17 cellular contexts compared by ENCODE assay signal in the genomic region with DNA sequence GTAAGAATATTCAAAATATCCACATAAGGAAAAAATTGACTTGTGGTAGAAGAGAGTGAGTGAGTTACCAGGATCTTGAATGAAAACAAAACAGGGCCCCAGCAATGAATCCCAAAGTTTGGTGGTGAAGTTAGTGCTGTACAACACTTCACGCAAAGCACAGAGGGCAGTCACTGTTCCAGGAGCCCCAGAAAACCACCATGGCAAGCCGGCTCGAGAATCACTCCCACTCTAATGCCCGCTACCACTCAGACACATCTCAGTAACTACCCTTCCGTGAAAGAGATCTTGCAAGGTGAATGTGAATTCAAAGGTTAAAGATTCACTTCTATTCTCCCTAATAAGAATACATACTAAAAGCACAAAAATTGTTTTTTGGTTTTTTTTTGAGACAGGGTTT. TPM values are rescaled to one million over a fixed set of nuclear protein-coding genes. Genes with fewer than 3 reads are reported as not detected.
DNase-seq lines count a peak whose midpoint lies in the region; ATAC-seq and TF ChIP-seq lines count a peak whose summit lies in the region.
"Had no signal": no experiment of that assay in that cellular context is flagged by ENCODE, and none has a peak within 500 bp of the region (broad histone marks: within the 10 kb centered on the region; RNA-seq: fewer than 3 reads in every experiment).

No MANE protein-coding gene starts in this region.

- H3K27ac ChIP-seq in sigmoid colon: peak overlapping the region in 3 of 4 donors; percentile 85 to 99 (median 89)
- H3K27ac ChIP-seq: 22Rv1 had no signal

- H3K4me1 ChIP-seq in sigmoid colon: peaks cover 0 to 72% (median 57%) of the 10 kb centered on the region in 4 donors

- peak overlapping the region; percentile 65 for H3K27ac Mint-ChIP-seq in activated naive CD4-positive, alpha-beta T cell treated with anti-CD3 and anti-CD28 coated beads, Interleukin-2, amount 50 U/mL, for 24 hours
- H3K27ac Mint-ChIP-seq in activated naive CD4-positive, alpha-beta T cell treated with anti-CD3 and anti-CD28 coated beads for 36 hours: no peak overlapping the region
- H3K27ac Mint-ChIP-seq in chondrocyte (ENCODE audit: unreplicated experiment): peak overlapping the region; percentile 45
- no peak overlapping the region for H3K27ac Mint-ChIP-seq in natural killer cell

- H3K27me3 Mint-ChIP-seq in activated naive CD4-positive, alpha-beta T cell treated with anti-CD3 and anti-CD28 coated beads, Interleukin-2, amount 50 U/mL, for 24 hours: no peaks in the 10 kb centered on the region
- H3K27me3 Mint-ChIP-seq in activated naive CD4-positive, alpha-beta T cell treated with anti-CD3 and anti-CD28 coated beads for 36 hours (ENCODE audit: low read depth): no peaks in the 10 kb centered on the region
- H3K27me3 Mint-ChIP-seq in chondrocyte (ENCODE audit: low read depth) (no peaks in the 10 kb centered on the region), natural killer cell (ENCODE audit: low read depth in 2 of 2) (no peaks in the 10 kb centered on the region)

- H3K27me3 ChIP-seq in sigmoid colon: no peaks in the 10 kb centered on the region

- TF ChIP-seq POLR2A in sigmoid colon (IDR thresholded peaks at IDR 0.05): no peak

- no peak for TF ChIP-seq EP300 in sigmoid colon (IDR thresholded peaks at IDR 0.05)

- H3K4me3 Mint-ChIP-seq in activated naive CD4-positive, alpha-beta T cell treated with anti-CD3 and anti-CD28 coated beads, Interleukin-2, amount 50 U/mL, for 24 hours: no peak overlapping the region
- H3K4me3 Mint-ChIP-seq in activated naive CD4-positive, alpha-beta T cell treated with anti-CD3 and anti-CD28 coated beads for 36 hours: no peak overlapping the region
- H3K4me3 Mint-ChIP-seq in chondrocyte (ENCODE audit: unreplicated experiment): no peak overlapping the region
- no peak overlapping the region for H3K4me3 Mint-ChIP-seq in natural killer cell
- H3K4me3 Mint-ChIP-seq: CD14-positive monocyte, H9 had no signal

- H3K36me3 ChIP-seq in sigmoid colon: no peaks in the 10 kb centered on the region

- no peak for TF ChIP-seq CTCF in chondrocyte (IDR thresholded peaks at IDR 0.05)
- TF ChIP-seq CTCF in sigmoid colon (IDR thresholded peaks at IDR 0.05): no peak
- TF ChIP-seq CTCF in natural killer cell (IDR thresholded peaks at IDR 0.05): no peak

- no peak for ATAC-seq in natural killer cell
- no peak for ATAC-seq in HG03565 (IDR thresholded peaks at IDR 0.05; ENCODE audit: unreplicated experiment)

- no peak overlapping the region for H3K4me3 ChIP-seq in sigmoid colon

- no peaks in the 10 kb centered on the region for H3K9me3 ChIP-seq in sigmoid colon

- intact Hi-C loops in activated naive CD4-positive, alpha-beta T cell treated with anti-CD3 and anti-CD28 coated beads for 36 hours (cut with micrococcal nuclease): no loop called here
- intact Hi-C loops in sigmoid colon (cut with DNase I) (no loop called here), natural killer cell (cut with micrococcal nuclease) (no loop called here)

- H3K9me3 Mint-ChIP-seq in activated naive CD4-positive, alpha-beta T cell treated with anti-CD3 and anti-CD28 coated beads, Interleukin-2, amount 50 U/mL, for 24 hours: no peaks in the 10 kb centered on the region
- no peaks in the 10 kb centered on the region for H3K9me3 Mint-ChIP-seq in activated naive CD4-positive, alpha-beta T cell treated with anti-CD3 and anti-CD28 coated beads for 36 hours
- H3K9me3 Mint-ChIP-seq in chondrocyte (ENCODE audit: low read depth) (no peaks in the 10 kb centered on the region), natural killer cell (no peaks in the 10 kb centered on the region)
- H3K9me3 Mint-ChIP-seq: CD14-positive monocyte, H9 had no signal

- peaks cover 47% of the 10 kb centered on the region for H3K4me1 Mint-ChIP-seq in activated naive CD4-positive, alpha-beta T cell treated with anti-CD3 and anti-CD28 coated beads, Interleukin-2, amount 50 U/mL, for 24 hours
- H3K4me1 Mint-ChIP-seq in activated naive CD4-positive, alpha-beta T cell treated with anti-CD3 and anti-CD28 coated beads for 36 hours (ENCODE audit: low read depth): peaks cover 26% of the 10 kb centered on the region
- H3K4me1 Mint-ChIP-seq in chondrocyte (ENCODE audit: low read depth) (peaks cover 24% of the 10 kb centered on the region), natural killer cell (peaks cover 0 to 10% of the 10 kb centered on the region in 2 donors)

- DNase-seq in activated naive CD4-positive, alpha-beta T cell treated with anti-CD3 and anti-CD28 coated beads for 36 hours: no peak
- DNase-seq in chondrocyte (ENCODE audit: low spot score) (no peak), sigmoid colon (no peak), natural killer cell (no peak), DMS 273 treated with DMSO at 0.1 percent for 48 hours (lab: John Stamatoyannopoulos, UW) (no peak)
- no peak for DNase-seq in stimulated activated CD4-positive, alpha-beta T cell treated with anti-CD3 and anti-CD28 coated beads, Interleukin-2, amount 100 ng/mL, for 24 hours
- DNase-seq: DMS153, DMS79 treated with DMSO at 0.1 percent for 48 hours, EL, GOT3, H9, IMR-90, KBM-7 had no signal

- H3K36me3 Mint-ChIP-seq in activated naive CD4-positive, alpha-beta T cell treated with anti-CD3 and anti-CD28 coated beads, Interleukin-2, amount 50 U/mL, for 24 hours: peaks cover 2% of the 10 kb centered on the region
- H3K36me3 Mint-ChIP-seq in activated naive CD4-positive, alpha-beta T cell treated with anti-CD3 and anti-CD28 coated beads for 36 hours (ENCODE audit: low read depth): no peaks in the 10 kb centered on the region
- H3K36me3 Mint-ChIP-seq in chondrocyte (ENCODE audit: low read depth) (no peaks in the 10 kb centered on the region), natural killer cell (no peaks in the 10 kb centered on the region)

- CTCF ChIA-PET in activated naive CD4-positive, alpha-beta T cell treated with anti-CD3 and anti-CD28 coated beads for 36 hours (lab: Charles Lee): no interaction called here

- 96 to 98% methylated on average over 5 of the region's 5 CpGs for WGBS in sigmoid colon, 2 donors

RNA-seq across cellular contexts. Expression of gene CLIP1, which starts 30.1 kb away (rescaled TPM):
- 10 to 100 TPM; 50.7 to 51.3 TPM for total RNA-seq in activated naive CD4-positive, alpha-beta T cell treated with anti-CD3 and anti-CD28 coated beads for 36 hours
- total RNA-seq in chondrocyte (74.1 to 101 TPM (median 94.7 TPM) in 3 replicates), sigmoid colon (100 to 1,000 TPM; 159 to 257 (median 196) TPM), natural killer cell (10 to 100 TPM; 67.1 to 88.5 (median 69.1) TPM)
- 10 to 100 TPM; 16.8 to 20.1 (median 19.5) TPM for polyA plus RNA-seq in sigmoid colon

Comparison
In these comparisons a context has a peak if more than half of its experiments do, and no peak if none do; other contexts are left out.
1. H3K27ac Mint-ChIP-seq: peak in activated naive CD4-positive, alpha-beta T cell treated with anti-CD3 and anti-CD28 coated beads, Interleukin-2, amount 50 U/mL, for 24 hours (single experiment) and chondrocyte (single experiment); none in activated naive CD4-positive, alpha-beta T cell treated with anti-CD3 and anti-CD28 coated beads for 36 hours (single experiment) and natural killer cell (0 of 2).